Comparison of ENCODE assay signal across 8 cellular contexts in the genomic region with DNA sequence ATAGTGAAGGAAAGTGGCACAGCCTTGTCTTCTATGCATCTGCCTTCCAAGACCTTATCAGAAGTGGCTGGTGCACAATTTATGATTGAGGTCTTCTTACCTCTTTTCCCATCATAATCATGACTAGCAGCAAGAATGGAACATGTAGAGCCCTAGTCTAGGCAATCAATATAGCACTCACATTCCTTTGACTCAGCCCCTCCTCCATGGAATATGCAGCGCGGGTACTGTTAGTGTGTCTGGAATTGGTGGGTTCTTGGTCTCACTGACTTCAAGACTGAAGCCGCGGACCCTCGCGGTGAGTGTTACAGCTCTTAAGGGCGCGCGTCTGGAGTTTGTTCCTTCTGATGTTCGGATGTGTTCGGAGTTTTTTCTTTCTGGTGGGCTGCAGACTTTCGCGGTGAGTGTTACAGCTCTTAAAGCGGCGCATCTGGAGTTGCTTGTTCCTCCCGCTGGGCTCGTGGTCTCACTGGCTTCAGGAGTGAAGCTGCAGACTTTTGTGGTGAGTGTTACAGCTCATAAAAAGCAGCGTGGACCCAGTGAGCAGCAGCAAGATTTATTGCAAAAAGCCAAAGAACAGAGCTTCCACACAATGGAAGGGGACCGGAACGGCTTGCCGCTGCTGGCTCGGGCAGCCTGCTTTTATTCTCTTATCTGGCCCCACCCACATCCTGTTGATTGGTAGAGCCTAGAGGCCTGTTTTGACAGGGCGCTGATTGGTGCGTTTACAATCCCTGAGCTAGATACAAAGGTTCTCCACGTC. TPM values are rescaled to one million over a fixed set of nuclear protein-coding genes. Genes with fewer than 3 reads are reported as not detected.
DNase-seq lines count a peak whose midpoint lies in the region; ATAC-seq, FAIRE-seq and TF ChIP-seq lines count a peak whose summit lies in the region.
"Not testable (repeated sequence)": the region's sequence is repeated elsewhere in the genome, so short reads cannot be mapped to it uniquely, and the experiment has no call there.

No MANE protein-coding gene starts in this region.

- 86% methylated on average over 25 of the region's 25 CpGs for WGBS in GM12878 (ENCODE audit: insufficient coverage, insufficient replicate concordance, low lambda C conversion rate, missing lambda C conversion rate)
- WGBS in sigmoid colon, 2 donors, result 36 to 72% methylated on average over 25 of the region's 25 CpGs

- H3K4me3 ChIP-seq in DND-41 (ENCODE audit: low read depth in 1 of 2, low read length in 2 of 2) (peak overlapping the region; percentile 17 to 54; a peak in 3 of 4 replicates), sigmoid colon (peak overlapping the region in 3 of 4 donors; percentile 23 to 35 (median 31)), subcutaneous abdominal adipose tissue (ENCODE audit: low read depth in 1 of 5, low read length in 5 of 5) (peak overlapping the region in 4 of 5 donors; percentile 14 to 65 (median 28))
- not testable (repeated sequence) for H3K4me3 ChIP-seq in GM12878

- TF ChIP-seq RAD21 in GM12878 (IDR thresholded peaks at IDR 0.05; ENCODE audit: insufficient read depth, low read depth, low read length), result not testable (repeated sequence)

- H3K27ac ChIP-seq in DND-41 (ENCODE audit: low read length), result 0 out of 2 replicates have a peak overlapping the region, but pooled peaks have one; percentile 49
- H3K27ac ChIP-seq in KOPT-K1 (ENCODE audit: low read depth, low read length, poor library complexity, severe bottlenecking), result peak overlapping the region; percentile 59
- H3K27ac ChIP-seq in GM12878 (ENCODE audit: control insufficient read depth, insufficient read depth); sigmoid colon; subcutaneous abdominal adipose tissue (ENCODE audit: low read depth, low read length): not testable (repeated sequence)

- RAD21 ChIA-PET in GM12878 (lab: Charles Lee; ENCODE audit: unreplicated experiment), result interaction anchor here (0.6 to 0.8 kb wide), 2 partner anchors 92 to 553 kb away, joined by 3 read pairs; no protein-coding TSS in a partner anchor

- SMC1A ChIA-PET in GM12878 (lab: Charles Lee; ENCODE audit: uncharacterized antibody, unreplicated experiment), result not testable (repeated sequence)

- H3K27me3 Mint-ChIP-seq in T-helper 2 cell treated with Interferon-gamma antibody and Interleukin-4, amounts not matched to agents 5 μg/mL and 100 μg/mL, for 36 hours (ENCODE audit: low read depth), result peaks cover 26% of the 10 kb centered on the region

- not testable (repeated sequence) for TF ChIP-seq POLR2A in GM12878 (IDR thresholded peaks at IDR 0.05; ENCODE audit: low read depth, low read length); sigmoid colon (IDR thresholded peaks at IDR 0.05)

- not testable (repeated sequence) for H3K27me3 ChIP-seq in DND-41 (ENCODE audit: insufficient read depth, low read length, poor library complexity); GM12878 (replicated peaks in 1 of 2; ENCODE audit: control insufficient read depth in 2 of 2, insufficient read depth in 2 of 2, low read length in 1 of 2)
- peaks cover 0 to 16% (median 0%) of the 10 kb centered on the region in 3 donors for H3K27me3 ChIP-seq in sigmoid colon
- peaks cover 0 to 11% (median 6%) of the 10 kb centered on the region in 5 donors for H3K27me3 ChIP-seq in subcutaneous abdominal adipose tissue (ENCODE audit: control insufficient read depth in 5 of 5, insufficient read depth in 4 of 5, low read length in 5 of 5)

- TF ChIP-seq CTCF in DND-41 (IDR thresholded peaks at IDR 0.05; ENCODE audit: borderline replicate concordance, extremely low read depth, low read length, poor library complexity, severe bottlenecking); GM12878 (IDR thresholded peaks at IDR 0.05 in 2 of 3, conservative IDR thresholded peaks at IDR 0.05 in 1 of 3; ENCODE audit: control insufficient read depth in 2 of 3, extremely low read depth in 1 of 3, insufficient read depth in 1 of 3, low read depth in 3 of 3, low read length in 3 of 3); sigmoid colon (IDR thresholded peaks at IDR 0.05): not testable (repeated sequence)

- POLR2A ChIA-PET in GM12878 (lab: Charles Lee), result interaction anchor here (0.6 kb wide), 1 partner anchor 9 kb away, joined by 6 read pairs; no protein-coding TSS in a partner anchor

- intact Hi-C loops in GM12878 (cut with micrococcal nuclease; ENCODE audit: unreplicated experiment); sigmoid colon (cut with DNase I): not testable (repeated sequence)

- peak overlapping the region; percentile 56; the same call in 1 of the 2 replicates for H2AFZ ChIP-seq in DND-41 (ENCODE audit: low read depth, low read length)
- not testable (repeated sequence) for H2AFZ ChIP-seq in GM12878 (ENCODE audit: control insufficient read depth, low read depth, low read length)

- H3K9me3 Mint-ChIP-seq in T-helper 2 cell treated with Interferon-gamma antibody and Interleukin-4, amounts not matched to agents 5 μg/mL and 100 μg/mL, for 36 hours, result not testable (repeated sequence)

- peak overlapping the region; percentile 45 for H3K9ac ChIP-seq in DND-41 (ENCODE audit: low read depth, low read length)
- H3K9ac ChIP-seq in GM12878 (ENCODE audit: control insufficient read depth, insufficient read depth, low read length); subcutaneous abdominal adipose tissue (ENCODE audit: low read length in 5 of 5): not testable (repeated sequence)

- not testable (repeated sequence) for H3K36me3 Mint-ChIP-seq in T-helper 2 cell treated with Interferon-gamma antibody and Interleukin-4, amounts not matched to agents 5 μg/mL and 100 μg/mL, for 36 hours (ENCODE audit: low read depth)

- FAIRE-seq in GM12878 (lab: Jason Lieb, UNC), result not testable (repeated sequence)

- H3K4me3 Mint-ChIP-seq in T-helper 2 cell treated with Interferon-gamma antibody and Interleukin-4, amounts not matched to agents 5 μg/mL and 100 μg/mL, for 36 hours, result peak overlapping the region; percentile 82

- H3K27ac Mint-ChIP-seq in T-helper 2 cell treated with Interferon-gamma antibody and Interleukin-4, amounts not matched to agents 5 μg/mL and 100 μg/mL, for 36 hours, result peak overlapping the region; percentile 44

- not testable (repeated sequence) for TF ChIP-seq EP300 in GM12878 (IDR thresholded peaks at IDR 0.05; ENCODE audit: borderline replicate concordance in 1 of 2, control insufficient read depth in 1 of 2, low read depth in 2 of 2, low read length in 2 of 2); sigmoid colon (IDR thresholded peaks at IDR 0.05)

- H4K20me1 ChIP-seq in DND-41 (ENCODE audit: insufficient read depth, low read length); GM12878 (ENCODE audit: control insufficient read depth, insufficient read depth): not testable (repeated sequence)

- ATAC-seq in DND-41 (ENCODE audit: insufficient read depth, low read depth), result peak; percentile 77
- not testable (repeated sequence) for ATAC-seq in GM12878

- not testable (repeated sequence) for H3K79me2 ChIP-seq in DND-41 (ENCODE audit: insufficient read depth, low read length); GM12878 (ENCODE audit: control insufficient read depth, insufficient read depth, low read length)

- BruUV-seq in GM12878 (replicated peaks; lab: Mats Ljungman, UMichigan), result not testable (repeated sequence)

- DNase-seq in DND-41 (peak; percentile 78), activated T-cell treated with anti-CD3 and anti-CD28 coated beads for 24 hours (ENCODE audit: low read depth) (peak; percentile 26), left kidney (ENCODE audit: low read depth, low spot score) (peak; percentile 32)
- DNase-seq in T-helper 2 cell treated with Interferon-gamma antibody and Interleukin-4, amounts not matched to agents 5 μg/mL and 100 μg/mL, for 36 hours (ENCODE audit: low spot score), result peak; percentile 48
- not testable (repeated sequence) for DNase-seq in GM12878 (ENCODE audit: low read depth, low spot score); sigmoid colon

- peaks cover 30% of the 10 kb centered on the region for H3K4me1 Mint-ChIP-seq in T-helper 2 cell treated with Interferon-gamma antibody and Interleukin-4, amounts not matched to agents 5 μg/mL and 100 μg/mL, for 36 hours (ENCODE audit: low read depth)

- in situ Hi-C loops in GM12878 (cut with MboI), result not testable (repeated sequence)

- H3K4me2 ChIP-seq in DND-41 (ENCODE audit: insufficient read depth, low read length) (peak overlapping the region; percentile 60), GM12878 (ENCODE audit: control insufficient read depth, insufficient read depth) (peak overlapping the region; percentile 17; the same call in 1 of the 2 replicates)

- H3K36me3 ChIP-seq in DND-41 (ENCODE audit: insufficient read depth, low read length); KOPT-K1 (ENCODE audit: insufficient read depth, low read length); GM12878 (ENCODE audit: control insufficient read depth in 2 of 2, insufficient read depth in 2 of 2, low read length in 1 of 2); sigmoid colon; subcutaneous abdominal adipose tissue (ENCODE audit: control insufficient read depth in 5 of 5, insufficient read depth in 5 of 5, low read length in 5 of 5): not testable (repeated sequence)

- CTCF ChIA-PET in GM12878 (lab: Yijun Ruan, JAX), result not testable (repeated sequence)

- not testable (repeated sequence) for H3K9me3 ChIP-seq in DND-41 (ENCODE audit: insufficient read depth, low read length, severe bottlenecking); KOPT-K1 (ENCODE audit: insufficient read depth, low read length, poor library complexity, severe bottlenecking); GM12878 (replicated peaks; ENCODE audit: control insufficient read depth, insufficient read depth, low read length); sigmoid colon; subcutaneous abdominal adipose tissue (ENCODE audit: control insufficient read depth in 5 of 5, low read length in 5 of 5)

- not testable (repeated sequence) for H3K4me1 ChIP-seq in DND-41 (ENCODE audit: insufficient read depth, low read length); GM12878 (ENCODE audit: control insufficient read depth, insufficient read depth, low read length); sigmoid colon; subcutaneous abdominal adipose tissue (ENCODE audit: control insufficient read depth in 5 of 5, insufficient read depth in 5 of 5, low read length in 5 of 5)

RNA-seq across cellular contexts. Expression of gene FBXO45, which starts 29.7 kb away (rescaled TPM):
- 10.8 and 11.8 TPM in 2 replicates for total RNA-seq in GM12878 (2013; cell fraction: nucleolus; rRNA removed)
- 12.6 and 16.1 TPM in 2 replicates for total RNA-seq in GM12878 (2014; rRNA removed)
- 17.3 and 17.5 TPM in 2 replicates for total RNA-seq in GM12878 (2014; rRNA removed; fragmentation: Illumina TruSeq; extraction: Trizol)
- 14.5 and 15.0 TPM in 2 replicates for total RNA-seq in GM12878 (2021)
- 6.1 TPM for polyA plus RNA-seq in GM12878 (2011; ENCODE audit: low read depth)
- polyA plus RNA-seq in GM12878 (2011; rRNA removed), result 16.0 and 25.2 TPM in 2 replicates
- 4.5 and 5.1 TPM in 2 replicates for polyA plus RNA-seq in GM12878 (2011; cell fraction: cytosol; rRNA removed)
- 2.9 and 3.8 TPM in 2 replicates for polyA plus RNA-seq in GM12878 (2011; cell fraction: nucleus; rRNA removed)
- polyA plus RNA-seq in GM12878 (2012), result 8.4 and 8.9 TPM in 2 replicates
- 16.6 and 19.8 TPM in 2 replicates for polyA plus RNA-seq in GM12878 (2014; fragmentation: Illumina TruSeq; extraction: Trizol)
- 10 to 100 TPM in 1 of 2 experiments, 1 to 10 TPM in 1; 7.5 to 10.0 TPM for polyA plus RNA-seq in GM12878 (2014; fragmentation: Nextera tagmentation; extraction: Ambion mirVana)
- polyA plus RNA-seq in GM12878 (2014; rRNA removed), result 9.3 and 11.0 TPM in 2 replicates
- polyA plus RNA-seq in GM12878 (2016; fragmentation: Nextera tagmentation; extraction: Ambion mirVana), result 1 to 10 TPM; 4.0 TPM
- polyA minus RNA-seq in GM12878 (2011; rRNA and poly(A)+ RNA removed), result 7.7 and 8.3 TPM in 2 replicates
- 3.6 and 4.4 TPM in 2 replicates for polyA minus RNA-seq in GM12878 (2011; cell fraction: cytosol; rRNA and poly(A)+ RNA removed)
- polyA minus RNA-seq in GM12878 (2011; cell fraction: nucleus; rRNA and poly(A)+ RNA removed), result 1.2 and 2.4 TPM in 2 replicates
- 10 to 100 TPM in 1 of 4 donors, 1 to 10 TPM in 3; 6.5 to 10.9 (median 8.1) TPM for total RNA-seq in sigmoid colon
- 1 to 10 TPM; 4.8 to 8.2 (median 5.1) TPM for polyA plus RNA-seq in sigmoid colon

RNA-seq across cellular contexts. Expression of gene WDR53, which starts 29.8 kb away (rescaled TPM):
- total RNA-seq in GM12878 (2013; cell fraction: nucleolus; rRNA removed), result 6.2 and 6.4 TPM in 2 replicates
- total RNA-seq in GM12878 (2014; rRNA removed) (8.9 and 10.4 TPM in 2 replicates), GM12878 (2014; rRNA removed; fragmentation: Illumina TruSeq; extraction: Trizol) (14.5 and 15.8 TPM in 2 replicates), GM12878 (2021) (11.5 and 16.0 TPM in 2 replicates), sigmoid colon (1 to 10 TPM; 2.9 to 7.2 (median 4.6) TPM)
- 9.7 TPM for polyA plus RNA-seq in GM12878 (2011; ENCODE audit: low read depth)
- polyA plus RNA-seq in GM12878 (2011; rRNA removed) (7.7 and 14.0 TPM in 2 replicates), GM12878 (2014; fragmentation: Illumina TruSeq; extraction: Trizol) (16.9 and 26.7 TPM in 2 replicates), GM12878 (2014; fragmentation: Nextera tagmentation; extraction: Ambion mirVana) (10 to 100 TPM; 17.4 to 18.4 TPM), GM12878 (2014; rRNA removed) (12.7 and 14.2 TPM in 2 replicates), GM12878 (2016; fragmentation: Nextera tagmentation; extraction: Ambion mirVana) (10 to 100 TPM; 18.9 to 20.3 TPM), sigmoid colon (10 to 100 TPM in 1 of 3 donors, 1 to 10 TPM in 2; 6.2 to 11.4 (median 9.8) TPM)
- 5.0 and 5.5 TPM in 2 replicates for polyA plus RNA-seq in GM12878 (2011; cell fraction: cytosol; rRNA removed)
- 4.1 and 6.7 TPM in 2 replicates for polyA plus RNA-seq in GM12878 (2011; cell fraction: nucleus; rRNA removed)
- polyA plus RNA-seq in GM12878 (2012), result 7.8 and 11.0 TPM in 2 replicates
- 5.7 and 7.4 TPM in 2 replicates for polyA minus RNA-seq in GM12878 (2011; rRNA and poly(A)+ RNA removed)
- 1.6 and 3.1 TPM in 2 replicates for polyA minus RNA-seq in GM12878 (2011; cell fraction: cytosol; rRNA and poly(A)+ RNA removed)
- polyA minus RNA-seq in GM12878 (2011; cell fraction: nucleus; rRNA and poly(A)+ RNA removed), result 1.8 and 1.9 TPM in 2 replicates

RNA-seq across cellular contexts. Expression of gene NRROS, which starts 41.3 kb away (rescaled TPM):
- 70.0 and 72.5 TPM in 2 replicates for total RNA-seq in GM12878 (2013; cell fraction: nucleolus; rRNA removed)
- 18.5 and 24.1 TPM in 2 replicates for total RNA-seq in GM12878 (2014; rRNA removed)
- 5.4 and 6.8 TPM in 2 replicates for total RNA-seq in GM12878 (2014; rRNA removed; fragmentation: Illumina TruSeq; extraction: Trizol)
- total RNA-seq in GM12878 (2021), result 42.2 and 44.0 TPM in 2 replicates
- 10.4 TPM for polyA plus RNA-seq in GM12878 (2011; ENCODE audit: low read depth)
- polyA plus RNA-seq in GM12878 (2011; rRNA removed), result 4.2 and 14.0 TPM in 2 replicates
- polyA plus RNA-seq in GM12878 (2011; cell fraction: cytosol; rRNA removed), result 12.0 and 13.3 TPM in 2 replicates
- 33.2 and 39.5 TPM in 2 replicates for polyA plus RNA-seq in GM12878 (2011; cell fraction: nucleus; rRNA removed)
- polyA plus RNA-seq in GM12878 (2012), result 23.8 and 29.3 TPM in 2 replicates
- 5.1 and 12.8 TPM in 2 replicates for polyA plus RNA-seq in GM12878 (2014; fragmentation: Illumina TruSeq; extraction: Trizol)
- polyA plus RNA-seq in GM12878 (2014; fragmentation: Nextera tagmentation; extraction: Ambion mirVana), result under 1 TPM; 0.35 TPM
- 25.2 and 26.8 TPM in 2 replicates for polyA plus RNA-seq in GM12878 (2014; rRNA removed)
- 10 to 100 TPM in 1 of 2 experiments, 1 to 10 TPM in 1; 7.8 to 12.4 TPM for polyA plus RNA-seq in GM12878 (2016; fragmentation: Nextera tagmentation; extraction: Ambion mirVana)
- 13.3 and 21.8 TPM in 2 replicates for polyA minus RNA-seq in GM12878 (2011; rRNA and poly(A)+ RNA removed)
- polyA minus RNA-seq in GM12878 (2011; cell fraction: cytosol; rRNA and poly(A)+ RNA removed), result 6.9 and 9.0 TPM in 2 replicates
- polyA minus RNA-seq in GM12878 (2011; cell fraction: nucleus; rRNA and poly(A)+ RNA removed), result 9.7 and 20.3 TPM in 2 replicates
- 1 to 10 TPM; 4.4 to 7.5 (median 5.9) TPM for total RNA-seq in sigmoid colon
- polyA plus RNA-seq in sigmoid colon, result 1 to 10 TPM in 2 of 3 donors, under 1 TPM in 1; 0.60 to 6.5 (median 3.7) TPM
